Comparison of ENCODE assay signal across 8 cellular contexts in genomic region chr1:227363825-227364224, GRCh38.
"Had no signal": no experiment of that assay in that cellular context is flagged by ENCODE, and none has a peak within 500 bp of the region (broad histone marks: within the 10 kb centered on the region; RNA-seq: fewer than 3 reads in every experiment).

No MANE protein-coding gene starts in this region.

- DNase-seq: GDM1, GF-D8 had no signal

- H3K4me3 ChIP-seq: GM12878 had no signal

- ATAC-seq: GM12878 had no signal

- FAIRE-seq: G401.6, GM12878, GM12891, GM12892, GM18507, GM19239 had no signal
